17 cellular contexts compared by ENCODE assay signal in genomic region chr12:121246893-121247557, GRCh38. TPM values are rescaled to one million over a fixed set of nuclear protein-coding genes. Genes with fewer than 3 reads are reported as not detected.
DNase-seq lines count a peak whose midpoint lies in the region; ATAC-seq and TF ChIP-seq lines count a peak whose summit lies in the region.
"Had no signal": no experiment of that assay in that cellular context is flagged by ENCODE, and none has a peak within 500 bp of the region (broad histone marks: within the 10 kb centered on the region; RNA-seq: fewer than 3 reads in every experiment).

No MANE protein-coding gene starts in this region.

- WGBS in endodermal cell (ENCODE audit: insufficient coverage in 1 of 2, insufficient read length in 1 of 2), 2 experiments, result 93 to 98% methylated on average over 9 to 16 of the region's 16 CpGs

- H3K4me2 ChIP-seq in PC-3 (ENCODE audit: low read length), result no peak overlapping the region
- H3K4me2 ChIP-seq: BLaER1 treated with 17β-estradiol and CSF1 and Interleukin-3, amounts not matched to agents 10 nM and 100 nM had no signal

- CTCF ChIA-PET in activated CD4-positive, alpha-beta memory T cell treated with anti-CD3 and anti-CD28 coated beads, Interleukin-2, amount 10 ng/mL, durations not matched to agents 7 days and 5 days (lab: Charles Lee), result no interaction called here
- CTCF ChIA-PET in activated CD4-positive, alpha-beta memory T cell treated with anti-CD3 and anti-CD28 coated beads for 36 hours (lab: Charles Lee), result no interaction called here
- CTCF ChIA-PET in Calu3 (lab: Charles Lee), result no interaction called here
- CTCF ChIA-PET in MCF 10A (lab: Yijun Ruan, JAX), result no interaction called here
- CTCF ChIA-PET in PC-3 (lab: Charles Lee), result no interaction called here

- peak overlapping the region; percentile 49 for H3K27ac Mint-ChIP-seq in activated CD4-positive, alpha-beta memory T cell treated with anti-CD3 and anti-CD28 coated beads, Interleukin-2, amount 10 ng/mL, durations not matched to agents 7 days and 5 days
- no peak overlapping the region for H3K27ac Mint-ChIP-seq in activated CD4-positive, alpha-beta memory T cell treated with anti-CD3 and anti-CD28 coated beads for 36 hours
- H3K27ac Mint-ChIP-seq in Calu3 (ENCODE audit: unreplicated experiment), result peak overlapping the region; percentile 54
- peak overlapping the region; percentile 44 for H3K27ac Mint-ChIP-seq in endodermal cell
- peak overlapping the region; percentile 78 for H3K27ac Mint-ChIP-seq in stimulated activated effector memory CD8-positive, alpha-beta T cell treated with anti-CD3 and anti-CD28 coated beads, Interleukin-12 subunit alpha, Interleukin-12 subunit beta, amount 100 ng/mL, for 72 hours
- no peak overlapping the region for H3K27ac Mint-ChIP-seq in MCF 10A (ENCODE audit: low read depth, unreplicated experiment)
- H3K27ac Mint-ChIP-seq: IgD-negative memory B cell had no signal

- ATAC-seq in stimulated activated effector memory CD8-positive, alpha-beta T cell treated with anti-CD3 and anti-CD28 coated beads, Interleukin-12 subunit alpha, Interleukin-12 subunit beta, amount 100 ng/mL, for 72 hours, result no peak
- ATAC-seq in PC-3, result no peak

- no peaks in the 10 kb centered on the region for H3K9me2 ChIP-seq in PC-3 (replicated peaks; ENCODE audit: low read length)

- peaks cover 59% of the 10 kb centered on the region for H3K36me3 ChIP-seq in endodermal cell (ENCODE audit: control insufficient read depth, insufficient read depth, low read length)
- peaks cover 23% of the 10 kb centered on the region; the same call in 1 of the 2 replicates for H3K36me3 ChIP-seq in PC-3 (ENCODE audit: low read depth, low read length)

- H4K20me1 ChIP-seq in PC-3 (ENCODE audit: low read length), result no peaks in the 10 kb centered on the region

- no peaks in the 10 kb centered on the region for H3K4me1 ChIP-seq in endodermal cell (ENCODE audit: control insufficient read depth, insufficient read depth, low read length)
- no peaks in the 10 kb centered on the region for H3K4me1 ChIP-seq in PC-3 (ENCODE audit: insufficient read depth, low read length)
- H3K4me1 ChIP-seq: HAP-1 had no signal

- intact Hi-C loops in activated CD4-positive, alpha-beta memory T cell treated with anti-CD3 and anti-CD28 coated beads for 36 hours (cut with micrococcal nuclease), result no loop called here
- intact Hi-C loops in Calu3 (cut with micrococcal nuclease; ENCODE audit: unreplicated experiment), result no loop called here
- intact Hi-C loops in MCF 10A (cut with micrococcal nuclease), result no loop called here
- intact Hi-C loops in PC-3 (cut with micrococcal nuclease), result no loop called here

- H3K4me3 ChIP-seq in endodermal cell (ENCODE audit: low read length) (no peak overlapping the region), PC-3 (ENCODE audit: low read length) (no peak overlapping the region)
- H3K4me3 ChIP-seq: BLaER1 treated with 17β-estradiol and CSF1 and Interleukin-3, amounts not matched to agents 10 nM and 100 nM; HAP-1 had no signal

- H3K36me3 Mint-ChIP-seq in activated CD4-positive, alpha-beta memory T cell treated with anti-CD3 and anti-CD28 coated beads, Interleukin-2, amount 10 ng/mL, durations not matched to agents 7 days and 5 days (ENCODE audit: low read depth), result peaks cover 28% of the 10 kb centered on the region
- peaks cover 25% of the 10 kb centered on the region for H3K36me3 Mint-ChIP-seq in activated CD4-positive, alpha-beta memory T cell treated with anti-CD3 and anti-CD28 coated beads for 36 hours
- H3K36me3 Mint-ChIP-seq in Calu3 (ENCODE audit: insufficient read depth, unreplicated experiment), result peaks cover 23% of the 10 kb centered on the region
- peaks cover 70% of the 10 kb centered on the region for H3K36me3 Mint-ChIP-seq in endodermal cell (ENCODE audit: low read depth)
- peaks cover 48% of the 10 kb centered on the region for H3K36me3 Mint-ChIP-seq in stimulated activated effector memory CD8-positive, alpha-beta T cell treated with anti-CD3 and anti-CD28 coated beads, Interleukin-12 subunit alpha, Interleukin-12 subunit beta, amount 100 ng/mL, for 72 hours
- H3K36me3 Mint-ChIP-seq in MCF 10A (ENCODE audit: insufficient read depth, unreplicated experiment), result peaks cover 40% of the 10 kb centered on the region

- DNase-seq in activated CD4-positive, alpha-beta memory T cell treated with anti-CD3 and anti-CD28 coated beads, Interleukin-2, amount 10 ng/mL, durations not matched to agents 7 days and 5 days, result no peak
- no peak for DNase-seq in activated CD4-positive, alpha-beta memory T cell treated with anti-CD3 and anti-CD28 coated beads for 36 hours
- DNase-seq in Calu3 (no peak), endodermal cell (no peak), MCF 10A (ENCODE audit: unreplicated experiment) (no peak), PC-3 (no peak)
- DNase-seq in stimulated activated effector memory CD8-positive, alpha-beta T cell treated with anti-CD3 and anti-CD28 coated beads, Interleukin-12 subunit alpha, Interleukin-12 subunit beta, amount 100 ng/mL, for 72 hours (ENCODE audit: low spot score in 2 of 2), result no peak
- DNase-seq: DMS 273 treated with DMSO at 0.1 percent for 48 hours, GF-D8, Kasumi-1, NCI-H1105 treated with DMSO at 0.1 percent for 48 hours, NCI-H1694 treated with DMSO at 0.1 percent for 48 hours, NCI-H345, NCI-H69 had no signal

- H3K27me3 Mint-ChIP-seq in activated CD4-positive, alpha-beta memory T cell treated with anti-CD3 and anti-CD28 coated beads, Interleukin-2, amount 10 ng/mL, durations not matched to agents 7 days and 5 days, result no peaks in the 10 kb centered on the region
- H3K27me3 Mint-ChIP-seq in activated CD4-positive, alpha-beta memory T cell treated with anti-CD3 and anti-CD28 coated beads for 36 hours, result no peaks in the 10 kb centered on the region
- H3K27me3 Mint-ChIP-seq in Calu3 (ENCODE audit: unreplicated experiment) (no peaks in the 10 kb centered on the region), endodermal cell (ENCODE audit: insufficient read depth) (no peaks in the 10 kb centered on the region), MCF 10A (ENCODE audit: insufficient read depth, unreplicated experiment) (no peaks in the 10 kb centered on the region)
- H3K27me3 Mint-ChIP-seq: IgD-negative memory B cell had no signal

- no peaks in the 10 kb centered on the region for H3K9me3 Mint-ChIP-seq in activated CD4-positive, alpha-beta memory T cell treated with anti-CD3 and anti-CD28 coated beads, Interleukin-2, amount 10 ng/mL, durations not matched to agents 7 days and 5 days
- H3K9me3 Mint-ChIP-seq in activated CD4-positive, alpha-beta memory T cell treated with anti-CD3 and anti-CD28 coated beads for 36 hours, result no peaks in the 10 kb centered on the region
- H3K9me3 Mint-ChIP-seq in Calu3 (ENCODE audit: low read depth, unreplicated experiment) (no peaks in the 10 kb centered on the region), endodermal cell (no peaks in the 10 kb centered on the region), MCF 10A (ENCODE audit: unreplicated experiment) (no peaks in the 10 kb centered on the region)
- no peaks in the 10 kb centered on the region for H3K9me3 Mint-ChIP-seq in stimulated activated effector memory CD8-positive, alpha-beta T cell treated with anti-CD3 and anti-CD28 coated beads, Interleukin-12 subunit alpha, Interleukin-12 subunit beta, amount 100 ng/mL, for 72 hours

- H3K79me2 ChIP-seq in PC-3 (ENCODE audit: low read length), result no peaks in the 10 kb centered on the region

- no peak overlapping the region for H3K27ac ChIP-seq in endodermal cell (ENCODE audit: low read depth, low read length)
- H3K27ac ChIP-seq in PC-3 (ENCODE audit: low read length), result no peak overlapping the region
- H3K27ac ChIP-seq: BLaER1 treated with 17β-estradiol and CSF1 and Interleukin-3, amounts not matched to agents 10 nM and 100 nM had no signal

- H3K9ac ChIP-seq in endodermal cell (ENCODE audit: extremely low read depth, low read length, poor library complexity, severe bottlenecking) (no peak overlapping the region), PC-3 (ENCODE audit: low read length) (no peak overlapping the region)
- H3K9ac ChIP-seq: BLaER1 treated with 17β-estradiol and CSF1 and Interleukin-3, amounts not matched to agents 10 nM and 100 nM had no signal

- H2AFZ ChIP-seq in PC-3 (ENCODE audit: low read length), result no peak overlapping the region

- no peaks in the 10 kb centered on the region for H3K4me1 Mint-ChIP-seq in activated CD4-positive, alpha-beta memory T cell treated with anti-CD3 and anti-CD28 coated beads, Interleukin-2, amount 10 ng/mL, durations not matched to agents 7 days and 5 days
- H3K4me1 Mint-ChIP-seq in activated CD4-positive, alpha-beta memory T cell treated with anti-CD3 and anti-CD28 coated beads for 36 hours (ENCODE audit: low read depth), result no peaks in the 10 kb centered on the region
- H3K4me1 Mint-ChIP-seq in Calu3 (ENCODE audit: low read depth, unreplicated experiment) (no peaks in the 10 kb centered on the region), endodermal cell (no peaks in the 10 kb centered on the region), MCF 10A (ENCODE audit: insufficient read depth, unreplicated experiment) (peaks cover 5% of the 10 kb centered on the region)
- peaks cover 7% of the 10 kb centered on the region for H3K4me1 Mint-ChIP-seq in stimulated activated effector memory CD8-positive, alpha-beta T cell treated with anti-CD3 and anti-CD28 coated beads, Interleukin-12 subunit alpha, Interleukin-12 subunit beta, amount 100 ng/mL, for 72 hours

- H3K4me3 Mint-ChIP-seq in activated CD4-positive, alpha-beta memory T cell treated with anti-CD3 and anti-CD28 coated beads, Interleukin-2, amount 10 ng/mL, durations not matched to agents 7 days and 5 days, result no peak overlapping the region
- no peak overlapping the region for H3K4me3 Mint-ChIP-seq in activated CD4-positive, alpha-beta memory T cell treated with anti-CD3 and anti-CD28 coated beads for 36 hours
- no peak overlapping the region for H3K4me3 Mint-ChIP-seq in Calu3 (ENCODE audit: low read depth, unreplicated experiment)
- H3K4me3 Mint-ChIP-seq in endodermal cell, result no peak overlapping the region
- H3K4me3 Mint-ChIP-seq in stimulated activated effector memory CD8-positive, alpha-beta T cell treated with anti-CD3 and anti-CD28 coated beads, Interleukin-12 subunit alpha, Interleukin-12 subunit beta, amount 100 ng/mL, for 72 hours, result no peak overlapping the region
- H3K4me3 Mint-ChIP-seq in MCF 10A (ENCODE audit: unreplicated experiment), result no peak overlapping the region

- TF ChIP-seq CTCF in Calu3 (IDR thresholded peaks at IDR 0.05; ENCODE audit: unreplicated experiment) (no peak), endodermal cell (conservative IDR thresholded peaks at IDR 0.05) (no peak), MCF 10A (IDR thresholded peaks at IDR 0.05; ENCODE audit: unreplicated experiment) (no peak), PC-3 (conservative IDR thresholded peaks at IDR 0.05; ENCODE audit: low read depth, low read length) (no peak)

- no peaks in the 10 kb centered on the region for H3F3A ChIP-seq in PC-3 (ENCODE audit: low read length, unreplicated experiment)

- no peaks in the 10 kb centered on the region for H3K27me3 ChIP-seq in endodermal cell (ENCODE audit: control insufficient read depth, insufficient read depth, low read length, poor library complexity, severe bottlenecking)
- no peaks in the 10 kb centered on the region for H3K27me3 ChIP-seq in PC-3 (ENCODE audit: low read length)
- H3K27me3 ChIP-seq: BLaER1 treated with 17β-estradiol and CSF1 and Interleukin-3, amounts not matched to agents 10 nM and 100 nM had no signal

- POLR2A ChIA-PET in activated CD4-positive, alpha-beta memory T cell treated with anti-CD3 and anti-CD28 coated beads, Interleukin-2, amount 10 ng/mL, durations not matched to agents 7 days and 5 days (lab: Charles Lee), result no interaction called here
- POLR2A ChIA-PET in activated CD4-positive, alpha-beta memory T cell treated with anti-CD3 and anti-CD28 coated beads for 36 hours (lab: Charles Lee), result no interaction called here
- POLR2A ChIA-PET in MCF 10A (lab: Yijun Ruan, JAX) (no interaction called here), PC-3 (lab: Charles Lee; ENCODE audit: unreplicated experiment) (no interaction called here)

- BruUV-seq in Calu3 (replicated peaks; lab: Mats Ljungman, UMichigan) (no TSS peak), MCF 10A (replicated peaks; lab: Mats Ljungman, UMichigan) (no TSS peak), PC-3 (replicated peaks; lab: Mats Ljungman, UMichigan) (no TSS peak)

- H3K9me3 ChIP-seq in endodermal cell (ENCODE audit: control insufficient read depth, low read length) (no peaks in the 10 kb centered on the region), PC-3 (ENCODE audit: low read length) (no peaks in the 10 kb centered on the region)
- H3K9me3 ChIP-seq: BLaER1 treated with 17β-estradiol and CSF1 and Interleukin-3, amounts not matched to agents 10 nM and 100 nM; HAP-1 had no signal

RNA-seq across cellular contexts. Expression of gene P2RX4, which starts 37.1 kb away (rescaled TPM):
- total RNA-seq in activated CD4-positive, alpha-beta memory T cell treated with anti-CD3 and anti-CD28 coated beads, Interleukin-2, amount 10 ng/mL, durations not matched to agents 7 days and 5 days, result 100 to 1,000 TPM; 117 to 125 TPM
- total RNA-seq in activated CD4-positive, alpha-beta memory T cell treated with anti-CD3 and anti-CD28 coated beads for 36 hours, result 10 to 100 TPM; 53.4 to 57.5 TPM
- total RNA-seq in Calu3 (2022) (38.7 and 39.5 TPM in 2 replicates), endodermal cell (10 to 100 TPM; 11.5 to 21.1 TPM), MCF 10A (2022) (8.1 and 10.7 TPM in 2 replicates), PC-3 (2014; rRNA removed) (19.4 and 21.6 TPM in 2 replicates)
- polyA plus RNA-seq in endodermal cell (2013, experiment 1 of 2), result 14.6 TPM
- polyA plus RNA-seq in endodermal cell (2013, experiment 2 of 2), result 13.8 TPM

RNA-seq across cellular contexts. Expression of gene CAMKK2, which starts 49.5 kb away (rescaled TPM):
- 10 to 100 TPM; 27.6 to 29.1 TPM for total RNA-seq in activated CD4-positive, alpha-beta memory T cell treated with anti-CD3 and anti-CD28 coated beads, Interleukin-2, amount 10 ng/mL, durations not matched to agents 7 days and 5 days
- total RNA-seq in activated CD4-positive, alpha-beta memory T cell treated with anti-CD3 and anti-CD28 coated beads for 36 hours, result 10 to 100 TPM; 22.0 to 22.4 TPM
- total RNA-seq in Calu3 (2022) (34.0 and 35.7 TPM in 2 replicates), endodermal cell (100 to 1,000 TPM in 1 of 2 donors, 10 to 100 TPM in 1; 95.8 to 113 TPM), MCF 10A (2022) (31.9 and 36.3 TPM in 2 replicates), PC-3 (2014; rRNA removed) (20.1 and 26.5 TPM in 2 replicates)
- polyA plus RNA-seq in endodermal cell (2013, experiment 1 of 2), result 30.7 TPM
- polyA plus RNA-seq in endodermal cell (2013, experiment 2 of 2), result 29.4 TPM

Comparison
In these comparisons a context has a peak if more than half of its experiments do, and no peak if none do; other contexts are left out.
1. H3K27ac Mint-ChIP-seq: peak in activated CD4-positive, alpha-beta memory T cell treated with anti-CD3 and anti-CD28 coated beads, Interleukin-2, amount 10 ng/mL, durations not matched to agents 7 days and 5 days (single experiment), Calu3 (single experiment), endodermal cell (single experiment) and stimulated activated effector memory CD8-positive, alpha-beta T cell treated with anti-CD3 and anti-CD28 coated beads, Interleukin-12 subunit alpha, Interleukin-12 subunit beta, amount 100 ng/mL, for 72 hours (single experiment); none in activated CD4-positive, alpha-beta memory T cell treated with anti-CD3 and anti-CD28 coated beads for 36 hours (single experiment) and MCF 10A (single experiment).